ENCODE assay signal across 8 cellular contexts in genomic region chr6:120992257-120992656, GRCh38.
"Had no signal": no experiment of that assay in that cellular context is flagged by ENCODE, and none has a peak within 500 bp of the region (broad histone marks: within the 10 kb centered on the region; RNA-seq: fewer than 3 reads in every experiment).

No MANE protein-coding gene starts in this region.

- H3K9me3 ChIP-seq: HAP-1 had no signal

- DNase-seq: GM23248, GOT3, H7, HFFc6, KBM-7 had no signal

- H3K36me3 ChIP-seq: HAP-1 had no signal

- H3K4me1 ChIP-seq: HAP-1 had no signal

- H3K9ac ChIP-seq: GM23248 had no signal

- H3K27ac ChIP-seq: GM23248 had no signal

- ATAC-seq: HCT116 had no signal

- FAIRE-seq: HTR-8/SVneo had no signal

- H3K4me3 ChIP-seq: GM23248, HAP-1 had no signal

- H2AFZ ChIP-seq: GM23248 had no signal
